Comparison of ENCODE assay signal across 8 cellular contexts in genomic region chr7:33061282-33061928, GRCh38. TPM values are rescaled to one million over a fixed set of nuclear protein-coding genes. Genes with fewer than 3 reads are reported as not detected.
DNase-seq lines count a peak whose midpoint lies in the region; ATAC-seq, FAIRE-seq and TF ChIP-seq lines count a peak whose summit lies in the region.

No MANE protein-coding gene starts in this region.

- no peak for ATAC-seq in natural killer cell
- no peak for ATAC-seq in GM21381 (IDR thresholded peaks at IDR 0.05; ENCODE audit: unreplicated experiment)
- ATAC-seq in GM19452 (IDR thresholded peaks at IDR 0.05; ENCODE audit: unreplicated experiment) = no peak
- ATAC-seq in GM18502 (IDR thresholded peaks at IDR 0.05; ENCODE audit: poor library complexity, unreplicated experiment) = no peak

- peaks cover 32 to 59% (median 53%) of the 10 kb centered on the region in 11 experiments; a peak in 21 of 22 replicates for H4K20me1 ChIP-seq in BLaER1 treated with 17β-estradiol and CSF1 and Interleukin-3, amounts not matched to agents 10 nM and 100 nM
- H4K20me1 ChIP-seq in KMS-11 (ENCODE audit: insufficient read depth) = peaks cover 4% of the 10 kb centered on the region; the same call in 1 of the 2 replicates

- peaks cover 29 to 41% of the 10 kb centered on the region in 2 donors for H3K4me1 Mint-ChIP-seq in natural killer cell

- peak overlapping the region; percentile 93 for H3K4me3 Mint-ChIP-seq in natural killer cell

- H3K4me2 ChIP-seq in BLaER1 treated with 17β-estradiol and CSF1 and Interleukin-3, amounts not matched to agents 10 nM and 100 nM = peak overlapping the region; percentile 87 to 99 (median 94)
- H3K4me2 ChIP-seq in KMS-11 = peak overlapping the region; percentile 99

- no peak overlapping the region for H2AFZ ChIP-seq in KMS-11 (ENCODE audit: low read depth)

- peaks cover 6% of the 10 kb centered on the region for H3K36me3 Mint-ChIP-seq in natural killer cell

- H3K9me3 Mint-ChIP-seq in natural killer cell = peaks cover 0 to 8% of the 10 kb centered on the region in 2 donors

- FAIRE-seq in bronchial epithelial cell (lab: Jason Lieb, UNC) = no peak

- H3K27me3 Mint-ChIP-seq in natural killer cell (ENCODE audit: low read depth in 2 of 2) = peaks cover 8% of the 10 kb centered on the region in 2 donors

- H3K79me2 ChIP-seq in KMS-11 (ENCODE audit: insufficient read depth, low read depth) = peaks cover 59% of the 10 kb centered on the region

- peak overlapping the region in 10 of 11 experiments; percentile 84 to 94 (median 89); a peak in 16 of 22 replicates for H3K27ac ChIP-seq in BLaER1 treated with 17β-estradiol and CSF1 and Interleukin-3, amounts not matched to agents 10 nM and 100 nM
- H3K27ac ChIP-seq in KMS-11 = peak overlapping the region; percentile 78; the same call in 1 of the 2 replicates

- TF ChIP-seq CTCF in KMS-11 (conservative IDR thresholded peaks at IDR 0.05; ENCODE audit: low read depth, low read length) = no peak
- no peak for TF ChIP-seq CTCF in bronchial epithelial cell (IDR thresholded peaks at IDR 0.05; ENCODE audit: insufficient read depth, low read length, severe bottlenecking)
- TF ChIP-seq CTCF in natural killer cell (IDR thresholded peaks at IDR 0.05) = no peak

- intact Hi-C loops in natural killer cell (cut with micrococcal nuclease) = no loop called here

- H3K4me1 ChIP-seq in BLaER1 treated with 17β-estradiol and CSF1 and Interleukin-3, amounts not matched to agents 10 nM and 100 nM = peaks cover 19 to 41% (median 24%) of the 10 kb centered on the region in 10 experiments
- H3K4me1 ChIP-seq in KMS-11 (ENCODE audit: low read depth, poor library complexity, severe bottlenecking) = peaks cover 28% of the 10 kb centered on the region

- H3K9me3 ChIP-seq in BLaER1 treated with 17β-estradiol and CSF1 and Interleukin-3, amounts not matched to agents 10 nM and 100 nM (replicated peaks in 1 of 11) = peaks cover 9 to 17% (median 13%) of the 10 kb centered on the region in 11 experiments

- H3K9ac ChIP-seq in BLaER1 treated with 17β-estradiol and CSF1 and Interleukin-3, amounts not matched to agents 10 nM and 100 nM = peak overlapping the region; percentile 89 to 96 (median 92)
- peak overlapping the region; percentile 78; the same call in 1 of the 2 replicates for H3K9ac ChIP-seq in KMS-11

- H3K27me3 ChIP-seq in BLaER1 treated with 17β-estradiol and CSF1 and Interleukin-3, amounts not matched to agents 10 nM and 100 nM = no peaks in the 10 kb centered on the region
- H3K27me3 ChIP-seq in KMS-11 (ENCODE audit: insufficient read depth, low read depth) (no peaks in the 10 kb centered on the region), bronchial epithelial cell (ENCODE audit: control insufficient read depth, insufficient read depth, low read length) (no peaks in the 10 kb centered on the region)

- H3K4me3 ChIP-seq in BLaER1 treated with 17β-estradiol and CSF1 and Interleukin-3, amounts not matched to agents 10 nM and 100 nM = peak overlapping the region; percentile 74 to 99 (median 90)
- H3K4me3 ChIP-seq in KMS-11 (IDR thresholded peaks at IDR 0.05; ENCODE audit: insufficient read depth, low read depth, low read length) (no peak overlapping the region), bronchial epithelial cell (ENCODE audit: low read depth, low read length) (peak overlapping the region; percentile 90)

- H3K36me3 ChIP-seq in BLaER1 treated with 17β-estradiol and CSF1 and Interleukin-3, amounts not matched to agents 10 nM and 100 nM = peaks cover 0 to 43% (median 21%) of the 10 kb centered on the region in 11 experiments; a peak in 17 of 22 replicates
- H3K36me3 ChIP-seq in KMS-11 (ENCODE audit: insufficient read depth) = no peaks in the 10 kb centered on the region
- no peaks in the 10 kb centered on the region for H3K36me3 ChIP-seq in bronchial epithelial cell (ENCODE audit: control insufficient read depth, insufficient read depth, low read length)

- DNase-seq in bronchial epithelial cell (ENCODE audit: low read depth) (no peak), natural killer cell (no peak), globus pallidus (ENCODE audit: low spot score) (no peak)

- H3K27ac Mint-ChIP-seq in natural killer cell = peak overlapping the region; percentile 87 to 95

RNA-seq across cellular contexts. Expression of gene NT5C3A, which starts 1.2 kb away (rescaled TPM):
- total RNA-seq in bronchial epithelial cell (22.4 and 49.8 TPM in 2 replicates), natural killer cell (10 to 100 TPM; 33.7 to 49.8 (median 49.5) TPM)

RNA-seq across cellular contexts. Expression of gene RP9, which starts 47.8 kb away (rescaled TPM):
- total RNA-seq in bronchial epithelial cell = 12.1 and 12.2 TPM in 2 replicates
- 10 to 100 TPM; 19.1 to 27.6 (median 21.9) TPM for total RNA-seq in natural killer cell
